ENCODE assay signal across 24 cellular contexts in genomic region chr3:194316918-194317317, GRCh38. TPM values are rescaled to one million over a fixed set of nuclear protein-coding genes. Genes with fewer than 3 reads are reported as not detected.
"Had no signal": no experiment of that assay in that cellular context is flagged by ENCODE, and none has a peak within 500 bp of the region (broad histone marks: within the 10 kb centered on the region; RNA-seq: fewer than 3 reads in every experiment).

No MANE protein-coding gene starts in this region.

- H3K27ac ChIP-seq: SJSA1 had no signal

- H3K9me3 ChIP-seq: SJSA1 had no signal

- H3K9ac ChIP-seq: SK-N-SH had no signal

- DNase-seq: KBM-7, MV-4-11, NCI-H1092, NCI-H1105 treated with DMSO at 0.1 percent for 48 hours, NCI-H1417 treated with DMSO at 0.1 percent for 48 hours, NCI-H146, NCI-H1694 treated with DMSO at 0.1 percent for 48 hours, NCI-H1930, NCI-H2081, NCI-H2107, NCI-H2227 treated with DMSO at 0.1 percent for 48 hours, NCI-H446, NCI-H510A, NCI-H524 treated with DMSO at 0.1 percent for 48 hours, NCI-H69, NCI-H774, Right ventricle myocardium superior, RPMI8226, SIG-M5, SK-N-SH had no signal

- H3K4me3 ChIP-seq: SJSA1 had no signal

- H3K27me3 ChIP-seq: SJSA1 had no signal

- H3K9me2 ChIP-seq: SK-N-SH had no signal

- H3K36me3 ChIP-seq: SJSA1 had no signal

- H3K4me2 ChIP-seq: SK-N-SH had no signal

RNA-seq across cellular contexts. Expression of gene CPN2, which starts 34.2 kb away (rescaled TPM):
- total RNA-seq: HT-29, LHCN-M2, MCF 10A, SJSA1 had no signal
- polyA plus RNA-seq: SK-N-SH had no signal

RNA-seq across cellular contexts. Expression of gene LRRC15, which starts 52.6 kb away (rescaled TPM):
- total RNA-seq: HT-29, MCF 10A had no signal
